Comparison of ENCODE assay signal across 28 cellular contexts in the genomic region with DNA sequence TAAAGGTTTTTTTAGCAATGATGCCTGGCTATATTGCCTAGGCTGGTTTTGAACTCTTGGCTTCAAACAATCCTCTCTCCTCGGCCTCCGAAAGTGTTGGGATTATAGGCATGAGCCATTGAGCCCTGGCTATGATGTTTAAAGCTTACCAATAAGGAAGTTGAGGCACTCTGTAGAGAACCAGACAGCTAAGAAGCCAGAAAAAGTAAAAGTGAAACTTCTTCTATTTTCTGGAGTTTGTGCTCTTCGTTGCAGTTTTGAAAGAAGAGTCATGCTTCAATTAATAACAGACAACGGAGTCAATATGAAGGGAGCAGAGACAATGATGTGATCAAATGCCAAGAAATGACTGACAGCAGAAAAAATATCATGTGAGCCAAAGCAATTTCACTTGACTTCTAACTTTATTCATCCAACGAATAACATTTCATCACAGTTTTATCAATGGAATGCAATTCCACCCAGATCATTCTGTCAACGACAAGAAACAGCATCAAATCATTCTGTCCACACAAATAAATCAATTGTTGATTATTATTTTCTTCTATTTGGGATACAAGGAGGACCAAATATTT.
"Had no signal": no experiment of that assay in that cellular context is flagged by ENCODE, and none has a peak within 500 bp of the region (broad histone marks: within the 10 kb centered on the region; RNA-seq: fewer than 3 reads in every experiment).

No MANE protein-coding gene starts in this region.

- H3K36me3 ChIP-seq: cardiac muscle cell, MG63 had no signal

- H3K27me3 ChIP-seq: cardiac muscle cell, MG63 had no signal

- ATAC-seq: activated CD8-positive, alpha-beta memory T cell treated with anti-CD3 and anti-CD28 coated beads, Interleukin-2, amount 10 ng/mL, durations not matched to agents 7 days and 5 days; activated naive CD4-positive, alpha-beta T cell treated with anti-CD3 and anti-CD28 coated beads, Interleukin-2, amount 50 U/mL, for 72 hours; activated naive CD8-positive, alpha-beta T cell treated with anti-CD3 and anti-CD28 coated beads, Interleukin-2, amount 50 U/mL, for 24 hours; Panc1; Right ventricle myocardium inferior; T-cell had no signal

- DNase-seq: activated B cell treated with CpG ODN at 0.5 μM for 24 hours; activated CD4-positive, alpha-beta T cell treated with anti-CD3 and anti-CD28 coated beads for 1 hour; activated CD4-positive, alpha-beta T cell treated with anti-CD3 and anti-CD28 coated beads, Interleukin-2, amount 10 ng/mL, durations not matched to agents 24 days and 14 days; activated CD4-positive, alpha-beta T cell treated with anti-CD3 and anti-CD28 coated beads, Interleukin-2, amount 50 U/mL, for 48 hours; activated CD8-positive, alpha-beta memory T cell treated with anti-CD3 and anti-CD28 coated beads, Interleukin-2, amount 10 ng/mL, durations not matched to agents 7 days and 5 days; activated effector memory CD4-positive, alpha-beta T cell treated with Interleukin-2 at 50 U/mL for 16 hours; activated naive CD4-positive, alpha-beta T cell; activated naive CD8-positive, alpha-beta T cell treated with anti-CD3 and anti-CD28 coated beads, Interleukin-2, amount 50 U/mL, for 24 hours; activated T-cell treated with anti-CD3 and anti-CD28 coated beads, Interleukin-2, amount 50 U/mL, for 24 hours; amygdala; MG63; NCI-H1105; NCI-H1436; NCI-H1694 treated with DMSO at 0.1 percent for 48 hours; NCI-H2081; NCI-H510A treated with DMSO at 0.1 percent for 48 hours; RPMI8226; T-cell; T-helper 2 cell; T1000 had no signal

- H3K9me3 ChIP-seq: MG63 had no signal

- FAIRE-seq: astrocyte, colon, TTC549 had no signal

- H3K4me3 ChIP-seq: cardiac muscle cell, MG63, SK-N-MC had no signal

- H3K27ac ChIP-seq: cardiac muscle cell, SK-N-MC had no signal
